15 cellular contexts compared by ENCODE assay signal in genomic region chr7:14446829-14447228, GRCh38.
DNase-seq lines count a peak whose midpoint lies in the region; ATAC-seq and TF ChIP-seq lines count a peak whose summit lies in the region.
"Had no signal": no experiment of that assay in that cellular context is flagged by ENCODE, and none has a peak within 500 bp of the region (broad histone marks: within the 10 kb centered on the region; RNA-seq: fewer than 3 reads in every experiment).

No MANE protein-coding gene starts in this region.

- H3K27ac ChIP-seq in CD4-positive, alpha-beta memory T cell (ENCODE audit: low read depth, low read length), result no peak overlapping the region
- H3K27ac ChIP-seq: breast epithelium had no signal

- H3K27me3 Mint-ChIP-seq in CD4-positive, alpha-beta memory T cell, result peaks cover 2% of the 10 kb centered on the region in 2 donors
- no peaks in the 10 kb centered on the region for H3K27me3 Mint-ChIP-seq in activated B cell treated with CpG ODN at 0.5 μM for 24 hours
- H3K27me3 Mint-ChIP-seq: activated CD4-positive, alpha-beta T cell treated with anti-CD3 and anti-CD28 coated beads, Interleukin-2, amount 10 ng/mL, durations not matched to agents 7 days and 5 days had no signal

- no peaks in the 10 kb centered on the region for H3K27me3 ChIP-seq in CD4-positive, alpha-beta memory T cell (ENCODE audit: insufficient read depth, low read length)
- H3K27me3 ChIP-seq: breast epithelium had no signal

- ATAC-seq in GM19452 (IDR thresholded peaks at IDR 0.05; ENCODE audit: unreplicated experiment) (peak; percentile 66), HG02938 (IDR thresholded peaks at IDR 0.05; ENCODE audit: unreplicated experiment) (peak; percentile 75), activated B cell treated with CpG ODN at 0.5 μM for 24 hours (ENCODE audit: low read depth) (peak; percentile 76), GM21447 (IDR thresholded peaks at IDR 0.05; ENCODE audit: unreplicated experiment) (no peak)

- H3K9me3 Mint-ChIP-seq in CD4-positive, alpha-beta memory T cell, result no peaks in the 10 kb centered on the region
- peaks cover 5% of the 10 kb centered on the region for H3K9me3 Mint-ChIP-seq in activated B cell treated with CpG ODN at 0.5 μM for 24 hours
- H3K9me3 Mint-ChIP-seq: activated CD4-positive, alpha-beta T cell treated with anti-CD3 and anti-CD28 coated beads, Interleukin-2, amount 10 ng/mL, durations not matched to agents 7 days and 5 days had no signal

- CTCF ChIA-PET in CD4-positive, alpha-beta memory T cell (lab: Charles Lee; ENCODE audit: partially characterized antibody), result interaction anchor here (1.5 kb wide), 1 partner anchor 15 kb away, joined by 3 read pairs; no protein-coding TSS in a partner anchor
- CTCF ChIA-PET in activated B cell treated with CpG ODN at 0.5 μM for 24 hours (lab: Charles Lee), result interaction anchor here (0.8 to 1.1 kb wide), 2 partner anchors 10 to 14 kb away, joined by 3 to 4 read pairs; no protein-coding TSS in a partner anchor

- no peaks in the 10 kb centered on the region for H3K36me3 ChIP-seq in CD4-positive, alpha-beta memory T cell (ENCODE audit: insufficient read depth, low read length)
- H3K36me3 ChIP-seq: breast epithelium had no signal

- intact Hi-C loops in CD4-positive, alpha-beta memory T cell (cut with micrococcal nuclease), result no loop called here
- intact Hi-C loops in activated B cell treated with CpG ODN at 0.5 μM for 24 hours (cut with micrococcal nuclease), result no loop called here

- TF ChIP-seq CTCF in activated B cell treated with CpG ODN at 0.5 μM for 24 hours (IDR thresholded peaks at IDR 0.05), result no peak

- no peaks in the 10 kb centered on the region for H3K9me3 ChIP-seq in CD4-positive, alpha-beta memory T cell (ENCODE audit: control insufficient read depth in 1 of 2, low read length in 2 of 2)
- H3K9me3 ChIP-seq: breast epithelium had no signal

- DNase-seq in CD4-positive, alpha-beta memory T cell, result peak; percentile 2 to 42 (median 10)
- DNase-seq in activated B cell treated with CpG ODN at 0.5 μM for 24 hours (no peak), iPS-NIHi11 (ENCODE audit: low spot score) (no peak)
- no peak for DNase-seq in activated effector memory CD4-positive, alpha-beta T cell treated with Interleukin-2 at 50 U/mL for 16 hours
- no peak for DNase-seq in activated naive CD4-positive, alpha-beta T cell treated with Interleukin-2 at 50 U/mL for 16 hours
- DNase-seq: activated CD4-positive, alpha-beta T cell treated with anti-CD3 and anti-CD28 coated beads, Interleukin-2, amount 10 ng/mL, durations not matched to agents 7 days and 5 days; effector CD8-positive, alpha-beta T cell; kidney; NCI-H1417 treated with DMSO at 0.1 percent for 48 hours; NCI-H524 treated with DMSO at 0.1 percent for 48 hours; stimulated activated CD4-positive, alpha-beta T cell treated with anti-CD3 and anti-CD28 coated beads, Interleukin-15, amount 100 ng/mL, for 24 hours had no signal

- POLR2A ChIA-PET in CD4-positive, alpha-beta memory T cell (lab: Charles Lee; ENCODE audit: partially characterized antibody), result no interaction called here
- POLR2A ChIA-PET in activated B cell treated with CpG ODN at 0.5 μM for 24 hours (lab: Charles Lee), result no interaction called here

- peaks cover 8% of the 10 kb centered on the region for H3K4me1 ChIP-seq in CD4-positive, alpha-beta memory T cell (ENCODE audit: insufficient read depth, low read length)
- H3K4me1 ChIP-seq: breast epithelium had no signal

- H3K4me1 Mint-ChIP-seq in CD4-positive, alpha-beta memory T cell, result peaks cover 7 to 14% (median 12%) of the 10 kb centered on the region in 4 donors
- H3K4me1 Mint-ChIP-seq in activated B cell treated with CpG ODN at 0.5 μM for 24 hours, result peaks cover 13% of the 10 kb centered on the region
- H3K4me1 Mint-ChIP-seq: activated CD4-positive, alpha-beta T cell treated with anti-CD3 and anti-CD28 coated beads, Interleukin-2, amount 10 ng/mL, durations not matched to agents 7 days and 5 days had no signal

- H3K4me3 Mint-ChIP-seq in CD4-positive, alpha-beta memory T cell, result peak overlapping the region in 5 of 8 donors; percentile 20 to 66 (median 30)
- H3K4me3 Mint-ChIP-seq in activated B cell treated with CpG ODN at 0.5 μM for 24 hours, result no peak overlapping the region
- H3K4me3 Mint-ChIP-seq: activated CD4-positive, alpha-beta T cell treated with anti-CD3 and anti-CD28 coated beads, Interleukin-2, amount 10 ng/mL, durations not matched to agents 7 days and 5 days had no signal

- no peak overlapping the region for H3K27ac Mint-ChIP-seq in CD4-positive, alpha-beta memory T cell
- H3K27ac Mint-ChIP-seq in activated B cell treated with CpG ODN at 0.5 μM for 24 hours, result no peak overlapping the region
- H3K27ac Mint-ChIP-seq: activated CD4-positive, alpha-beta T cell treated with anti-CD3 and anti-CD28 coated beads, Interleukin-2, amount 10 ng/mL, durations not matched to agents 7 days and 5 days had no signal

- no peaks in the 10 kb centered on the region for H3K36me3 Mint-ChIP-seq in CD4-positive, alpha-beta memory T cell
- no peaks in the 10 kb centered on the region for H3K36me3 Mint-ChIP-seq in activated B cell treated with CpG ODN at 0.5 μM for 24 hours (ENCODE audit: low read depth)

- no peak overlapping the region for H3K4me3 ChIP-seq in CD4-positive, alpha-beta memory T cell (ENCODE audit: low read length in 2 of 2)
- H3K4me3 ChIP-seq: breast epithelium had no signal

Comparison
In these comparisons a context has a peak if more than half of its experiments do, and no peak if none do; other contexts are left out.
1. DNase-seq: peak in CD4-positive, alpha-beta memory T cell (5 of 5); none in activated B cell treated with CpG ODN at 0.5 μM for 24 hours (single experiment), activated effector memory CD4-positive, alpha-beta T cell treated with Interleukin-2 at 50 U/mL for 16 hours (single experiment), iPS-NIHi11 (single experiment) and activated naive CD4-positive, alpha-beta T cell treated with Interleukin-2 at 50 U/mL for 16 hours (single experiment).